In genomic region chr19:2426661-2427322, GRCh38 we compare ENCODE assay signal across 8 cellular contexts. TPM values are rescaled to one million over a fixed set of nuclear protein-coding genes. Genes with fewer than 3 reads are reported as not detected.
DNase-seq lines count a peak whose midpoint lies in the region; ATAC-seq and TF ChIP-seq lines count a peak whose summit lies in the region.

No MANE protein-coding gene starts in this region.

- peaks cover 15% of the 10 kb centered on the region for H3F3A ChIP-seq in SK-N-SH (replicated peaks; ENCODE audit: insufficient read depth)

- no peak for TF ChIP-seq RAD21 in SK-N-SH (IDR thresholded peaks at IDR 0.05; ENCODE audit: low read length)

- peaks cover 22% of the 10 kb centered on the region for H4K20me1 ChIP-seq in SK-N-SH (ENCODE audit: insufficient read depth)

- H3K9me3 ChIP-seq in SK-N-SH, result no peaks in the 10 kb centered on the region

- H3K4me1 ChIP-seq in SK-N-SH (ENCODE audit: control insufficient read depth in 1 of 2, insufficient read depth in 2 of 2, low read depth in 1 of 2, low read length in 1 of 2), result peaks cover 17 to 25% of the 10 kb centered on the region in 2 experiments; a peak in 2 of 4 replicates

- 0 out of 2 replicates have a peak overlapping the region, but pooled peaks have one; percentile 82 for H2AFZ ChIP-seq in SK-N-SH (ENCODE audit: low read depth)

- peaks cover 39% of the 10 kb centered on the region for H3K79me2 ChIP-seq in SK-N-SH (ENCODE audit: insufficient read depth)

- H3K27ac ChIP-seq in SK-N-SH (ENCODE audit: low read depth in 2 of 2, low read length in 1 of 2), result peak overlapping the region; percentile 96 to 99
- peak overlapping the region; percentile 100 for H3K27ac ChIP-seq in caudate nucleus (ENCODE audit: low read depth, low read length)

- peaks cover 3 to 34% of the 10 kb centered on the region in 2 experiments for H3K36me3 ChIP-seq in SK-N-SH (replicated peaks in 1 of 2; ENCODE audit: control insufficient read depth in 1 of 2, insufficient read depth in 2 of 2, low read length in 1 of 2)

- 2% methylated on average over 21 of the region's 53 CpGs for WGBS in SK-N-SH (ENCODE audit: low lambda C conversion rate)

- no peaks in the 10 kb centered on the region for H3K9me2 ChIP-seq in SK-N-SH

- H3K27me3 ChIP-seq in SK-N-SH (ENCODE audit: insufficient read depth), result no peaks in the 10 kb centered on the region

- peak overlapping the region; percentile 97 for H3K9ac ChIP-seq in SK-N-SH

- no peak; the same call in 1 of the 2 replicates for TF ChIP-seq CTCF in SK-N-SH (IDR thresholded peaks at IDR 0.05)

- no peak for TF ChIP-seq EP300 in SK-N-SH (IDR thresholded peaks at IDR 0.05; ENCODE audit: borderline replicate concordance in 1 of 2, low read depth in 1 of 2, low read length in 1 of 2)

- H3K4me2 ChIP-seq in SK-N-SH, result peak overlapping the region; percentile 100

- DNase-seq in AG08395 (ENCODE audit: low spot score) (peak; percentile 72), SK-N-SH (peak; percentile 94), caudate nucleus (lab: John Stamatoyannopoulos, UW) (peak in 7 of 61 donors; percentile 26 to 73 (median 43)), kidney tubule cell (ENCODE audit: low spot score) (peak; percentile 45), midbrain (lab: John Stamatoyannopoulos, UW) (no peak)
- DNase-seq in stimulated activated CD4-positive, alpha-beta T cell treated with anti-CD3 and anti-CD28 coated beads, Interleukin-4, amount 100 ng/mL, for 24 hours, result peak; percentile 52

- POLR2A ChIA-PET in SK-N-SH (lab: Yijun Ruan, JAX), result interaction anchor here (0.9 to 2.6 kb wide), 4 partner anchors 9 to 356 kb away, joined by 3 to 18 read pairs (median 4); partner anchors contain the start of genes LMNB2 and SGTA

- peak; percentile 4 for ATAC-seq in GM18520 (IDR thresholded peaks at IDR 0.05; ENCODE audit: unreplicated experiment)
- ATAC-seq in HG03520 (IDR thresholded peaks at IDR 0.05; ENCODE audit: unreplicated experiment), result peak; percentile 4

- peak overlapping the region; percentile 97 to 99 for H3K4me3 ChIP-seq in SK-N-SH (ENCODE audit: low read depth in 2 of 2, low read length in 1 of 2)

- CTCF ChIA-PET in SK-N-SH (lab: Yijun Ruan, JAX), result interaction anchor here (1.2 to 1.7 kb wide), 3 partner anchors 139 to 184 kb away, joined by 3 to 5 read pairs (median 5); no protein-coding TSS in a partner anchor

TF ChIP-seq in SK-N-SH, 30 proteins besides CTCF, POLR2A, EP300 and RAD21:
- TF ChIP-seq MXI1 (IDR thresholded peaks at IDR 0.05; ENCODE audit: low read depth, low read length) (peak; percentile 97), FOXM1 (IDR thresholded peaks at IDR 0.05; ENCODE audit: low read depth) (no peak), USF1 (IDR thresholded peaks at IDR 0.05; ENCODE audit: borderline replicate concordance, low read depth) (0 out of 2 replicates have a peak, but pooled peaks have one; percentile 7), RFX5 (IDR thresholded peaks at IDR 0.05; ENCODE audit: low read length) (no peak), TCF12 (IDR thresholded peaks at IDR 0.05) (no peak), NRF1 (IDR thresholded peaks at IDR 0.05; ENCODE audit: low read depth, low read length) (peak; percentile 51; the same call in 1 of the 2 replicates)

RNA-seq across cellular contexts. Expression of gene TIMM13, which starts 0.6 kb away (rescaled TPM):
- polyA plus RNA-seq in SK-N-SH (2012; rRNA removed), result 76.0 and 76.9 TPM in 2 replicates
- polyA plus RNA-seq in SK-N-SH (2012; cell fraction: cytosol; rRNA removed), result 37.4 and 60.8 TPM in 2 replicates
- polyA plus RNA-seq in SK-N-SH (2012; cell fraction: nucleus; rRNA removed), result 58.5 and 81.6 TPM in 2 replicates

RNA-seq across cellular contexts. Expression of gene LMNB2, which starts 30.0 kb away (rescaled TPM):
- polyA plus RNA-seq in SK-N-SH (2012; rRNA removed), result 106 and 116 TPM in 2 replicates
- 56.9 and 85.5 TPM in 2 replicates for polyA plus RNA-seq in SK-N-SH (2012; cell fraction: cytosol; rRNA removed)
- polyA plus RNA-seq in SK-N-SH (2012; cell fraction: nucleus; rRNA removed), result 122 and 126 TPM in 2 replicates

RNA-seq across cellular contexts. Expression of gene GADD45B, which starts 49.1 kb away (rescaled TPM):
- polyA plus RNA-seq in SK-N-SH (2012; rRNA removed), result 54.0 and 67.6 TPM in 2 replicates
- 29.6 and 31.6 TPM in 2 replicates for polyA plus RNA-seq in SK-N-SH (2012; cell fraction: cytosol; rRNA removed)
- 134 and 135 TPM in 2 replicates for polyA plus RNA-seq in SK-N-SH (2012; cell fraction: nucleus; rRNA removed)
